7 cellular contexts compared by ENCODE assay signal in the genomic region with DNA sequence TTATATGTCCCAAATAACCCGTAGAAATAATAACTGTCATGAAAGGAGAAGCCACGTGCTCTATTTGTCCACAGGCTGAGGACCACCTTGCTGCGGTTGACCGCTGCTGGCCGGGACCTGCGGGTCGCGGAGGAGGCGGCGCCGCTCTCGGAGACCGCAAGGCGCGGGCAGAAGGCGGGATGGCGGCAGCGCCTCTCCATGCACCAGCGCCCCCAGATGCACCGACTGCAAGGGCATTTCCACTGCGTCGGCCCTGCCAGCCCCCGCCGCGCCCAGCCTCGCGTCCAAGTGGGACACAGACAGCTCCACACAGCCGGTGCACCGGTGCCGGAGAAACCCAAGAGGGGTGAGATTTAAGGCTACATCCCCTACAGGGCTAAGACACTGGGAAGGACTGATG. TPM values are rescaled to one million over a fixed set of nuclear protein-coding genes. Genes with fewer than 3 reads are reported as not detected.
DNase-seq lines count a peak whose midpoint lies in the region; ATAC-seq and TF ChIP-seq lines count a peak whose summit lies in the region.

No MANE protein-coding gene starts in this region.

- H3K36me3 ChIP-seq in HUES6 (ENCODE audit: control insufficient read depth, insufficient read depth, low read length): no peaks in the 10 kb centered on the region

- no peak for ATAC-seq in GM18858 (IDR thresholded peaks at IDR 0.05; ENCODE audit: unreplicated experiment)
- no peak for ATAC-seq in HG03571 (IDR thresholded peaks at IDR 0.05; ENCODE audit: unreplicated experiment)

- intact Hi-C loops in dorsolateral prefrontal cortex (cut with DNase I): no loop called here

- no peaks in the 10 kb centered on the region for H3K9me3 ChIP-seq in HUES6 (ENCODE audit: control insufficient read depth, insufficient read depth, low read depth, low read length)

- 0 out of 2 replicates have a peak, but pooled peaks cover 3% of the 10 kb centered on the region for H3K4me1 ChIP-seq in HUES6 (ENCODE audit: control insufficient read depth, insufficient read depth, low read length)

- H3K27me3 ChIP-seq in HUES6 (ENCODE audit: control insufficient read depth, insufficient read depth, low read length) (peaks cover 9% of the 10 kb centered on the region), dorsolateral prefrontal cortex (peaks cover 0 to 18% (median 0%) of the 10 kb centered on the region in 45 donors)

- H3K9ac ChIP-seq in HUES6 (ENCODE audit: low read length): peak overlapping the region; percentile 59

- peak in 1 of 56 donors; percentile 15 for TF ChIP-seq CTCF in dorsolateral prefrontal cortex (IDR thresholded peaks at IDR 0.05 in 54 of 56, conservative IDR thresholded peaks at IDR 0.05 in 2 of 56; ENCODE audit: low read depth in 1 of 56, partially characterized antibody in 56 of 56)

- peak overlapping the region; percentile 51 for H3K4me3 ChIP-seq in HUES6 (ENCODE audit: low read depth, low read length)
- H3K4me3 ChIP-seq in dorsolateral prefrontal cortex: peak overlapping the region in 58 of 59 donors; percentile 14 to 63 (median 48)

- no peak overlapping the region for H3K27ac ChIP-seq in HUES6 (ENCODE audit: low read depth, low read length)
- H3K27ac ChIP-seq in dorsolateral prefrontal cortex: no peak overlapping the region

- peak; percentile 28 for DNase-seq in SW480 (ENCODE audit: low spot score)
- DNase-seq in dorsolateral prefrontal cortex: peak in 7 of 10 donors; percentile 29 to 70 (median 47)
- peak; percentile 8 for DNase-seq in myocyte (ENCODE audit: low read depth)
- DNase-seq in GF-D8 (lab: John Stamatoyannopoulos, UW): no peak

RNA-seq across cellular contexts. Expression of gene RPGRIP1, which starts 21.0 kb away (rescaled TPM):
- total RNA-seq in dorsolateral prefrontal cortex: 1 to 10 TPM in 10 of 120 experiments, under 1 TPM in 36, not detected in 74; 0.15 to 2.3 (median 0.56) TPM
- total RNA-seq in myocyte: not detected in 2 replicates
- not detected for polyA plus RNA-seq in myocyte (2012)

RNA-seq across cellular contexts. Expression of gene HNRNPC, which starts 31.6 kb away (rescaled TPM):
- total RNA-seq in dorsolateral prefrontal cortex (100 to 1,000 TPM; 304 to 455 (median 370) TPM), myocyte (541 and 590 TPM in 2 replicates)
- 375 TPM for polyA plus RNA-seq in myocyte (2012)
